Comparison of ENCODE assay signal across 9 cellular contexts in genomic region chr16:85569039-85569614, GRCh38. TPM values are rescaled to one million over a fixed set of nuclear protein-coding genes. Genes with fewer than 3 reads are reported as not detected.
DNase-seq lines count a peak whose midpoint lies in the region; ATAC-seq and TF ChIP-seq lines count a peak whose summit lies in the region.
"Had no signal": no experiment of that assay in that cellular context is flagged by ENCODE, and none has a peak within 500 bp of the region (broad histone marks: within the 10 kb centered on the region; RNA-seq: fewer than 3 reads in every experiment).

No MANE protein-coding gene starts in this region.

- peaks cover 46% of the 10 kb centered on the region for H3K4me1 ChIP-seq in mesodermal cell (ENCODE audit: control insufficient read depth, insufficient read depth, low read length, poor library complexity, severe bottlenecking)
- H3K4me1 ChIP-seq in upper lobe of right lung = peaks cover 80% of the 10 kb centered on the region

- no peak for ATAC-seq in activated T-cell treated with anti-CD3 and anti-CD28 coated beads, Interleukin-2, amount 50 U/mL, for 72 hours (replicated peaks in 1 of 2)
- ATAC-seq in upper lobe of right lung (no peak), GM18519 (IDR thresholded peaks at IDR 0.05; ENCODE audit: low FRiP score, unreplicated experiment) (no peak)

- no peaks in the 10 kb centered on the region for H3K27me3 Mint-ChIP-seq in activated T-cell treated with anti-CD3 and anti-CD28 coated beads, Interleukin-2, amount 50 U/mL, for 72 hours (ENCODE audit: low read depth)
- H3K27me3 Mint-ChIP-seq in activated T-helper 2 cell treated with anti-CD3 and anti-CD28 coated beads, Interferon-gamma antibody, Interleukin-2, Interleukin-4, amounts not matched to agents 10 μg/mL and 5 μg/mL and 100 μg/mL, durations not matched to agents 14 hours and 24 hours and 36 hours (ENCODE audit: low read depth) = no peaks in the 10 kb centered on the region

- peaks cover 59% of the 10 kb centered on the region for H3K4me1 Mint-ChIP-seq in activated T-cell treated with anti-CD3 and anti-CD28 coated beads, Interleukin-2, amount 50 U/mL, for 72 hours (ENCODE audit: low read depth)
- peaks cover 57% of the 10 kb centered on the region for H3K4me1 Mint-ChIP-seq in activated T-helper 2 cell treated with anti-CD3 and anti-CD28 coated beads, Interferon-gamma antibody, Interleukin-2, Interleukin-4, amounts not matched to agents 10 μg/mL and 5 μg/mL and 100 μg/mL, durations not matched to agents 14 hours and 24 hours and 36 hours (ENCODE audit: low read depth)

- H3K36me3 ChIP-seq in mesodermal cell (ENCODE audit: control insufficient read depth, insufficient read depth, low read length) (no peaks in the 10 kb centered on the region), upper lobe of right lung (no peaks in the 10 kb centered on the region)
- H3K36me3 ChIP-seq: ascending aorta had no signal

- H3K36me3 Mint-ChIP-seq in activated T-cell treated with anti-CD3 and anti-CD28 coated beads, Interleukin-2, amount 50 U/mL, for 72 hours (ENCODE audit: insufficient read depth in 2 of 2) = peaks cover 7 to 8% of the 10 kb centered on the region in 2 donors
- peaks cover 45% of the 10 kb centered on the region for H3K36me3 Mint-ChIP-seq in activated T-helper 2 cell treated with anti-CD3 and anti-CD28 coated beads, Interferon-gamma antibody, Interleukin-2, Interleukin-4, amounts not matched to agents 10 μg/mL and 5 μg/mL and 100 μg/mL, durations not matched to agents 14 hours and 24 hours and 36 hours (ENCODE audit: low read depth)

- DNase-seq in activated T-cell treated with anti-CD3 and anti-CD28 coated beads, Interleukin-2, amount 50 U/mL, for 72 hours = no peak
- DNase-seq in activated T-cell treated with anti-CD3 and anti-CD28 coated beads for 4 hours = no peak
- DNase-seq in activated T-helper 2 cell treated with anti-CD3 and anti-CD28 coated beads, Interferon-gamma antibody, Interleukin-2, Interleukin-4, amounts not matched to agents 10 μg/mL and 5 μg/mL and 100 μg/mL, durations not matched to agents 14 hours and 24 hours and 36 hours (ENCODE audit: low spot score) = no peak
- DNase-seq in upper lobe of right lung = no peak
- no peak for DNase-seq in DMS153 (lab: John Stamatoyannopoulos, UW)
- DNase-seq in AG08396 (ENCODE audit: low spot score) = no peak

- no peak for TF ChIP-seq CTCF in upper lobe of right lung (IDR thresholded peaks at IDR 0.05)

- H3K27ac ChIP-seq in mesodermal cell (ENCODE audit: low read depth, low read length, severe bottlenecking) (peak overlapping the region; percentile 3), upper lobe of right lung (peak overlapping the region; percentile 58)

- H3K4me3 ChIP-seq in mesodermal cell (ENCODE audit: extremely low read depth, insufficient read depth, low read length, poor library complexity, severe bottlenecking) = no peak overlapping the region
- H3K4me3 ChIP-seq in upper lobe of right lung = no peak overlapping the region
- H3K4me3 ChIP-seq: ascending aorta had no signal

- peak overlapping the region; percentile 73 to 74 for H3K4me3 Mint-ChIP-seq in activated T-cell treated with anti-CD3 and anti-CD28 coated beads, Interleukin-2, amount 50 U/mL, for 72 hours
- H3K4me3 Mint-ChIP-seq in activated T-helper 2 cell treated with anti-CD3 and anti-CD28 coated beads, Interferon-gamma antibody, Interleukin-2, Interleukin-4, amounts not matched to agents 10 μg/mL and 5 μg/mL and 100 μg/mL, durations not matched to agents 14 hours and 24 hours and 36 hours (ENCODE audit: low read depth) = no peak overlapping the region

- intact Hi-C loops in activated T-helper 2 cell treated with anti-CD3 and anti-CD28 coated beads, Interferon-gamma antibody, Interleukin-2, Interleukin-4, amounts not matched to agents 10 μg/mL and 5 μg/mL and 100 μg/mL, durations not matched to agents 14 hours and 24 hours and 36 hours (cut with micrococcal nuclease) = no loop called here
- intact Hi-C loops in upper lobe of right lung (cut with DNase I) = no loop called here

- H3K27me3 ChIP-seq in upper lobe of right lung = no peaks in the 10 kb centered on the region
- H3K27me3 ChIP-seq: ascending aorta had no signal

- H3K9me3 ChIP-seq in mesodermal cell (ENCODE audit: control insufficient read depth, low read length) = peaks cover 12% of the 10 kb centered on the region
- H3K9me3 ChIP-seq in upper lobe of right lung = no peaks in the 10 kb centered on the region
- H3K9me3 ChIP-seq: ascending aorta had no signal

- no peak overlapping the region for H3K27ac Mint-ChIP-seq in activated T-cell treated with anti-CD3 and anti-CD28 coated beads, Interleukin-2, amount 50 U/mL, for 72 hours
- H3K27ac Mint-ChIP-seq in activated T-helper 2 cell treated with anti-CD3 and anti-CD28 coated beads, Interferon-gamma antibody, Interleukin-2, Interleukin-4, amounts not matched to agents 10 μg/mL and 5 μg/mL and 100 μg/mL, durations not matched to agents 14 hours and 24 hours and 36 hours = peak overlapping the region; percentile 72

- H3K9me3 Mint-ChIP-seq in activated T-cell treated with anti-CD3 and anti-CD28 coated beads, Interleukin-2, amount 50 U/mL, for 72 hours = no peaks in the 10 kb centered on the region
- peaks cover 6% of the 10 kb centered on the region for H3K9me3 Mint-ChIP-seq in activated T-helper 2 cell treated with anti-CD3 and anti-CD28 coated beads, Interferon-gamma antibody, Interleukin-2, Interleukin-4, amounts not matched to agents 10 μg/mL and 5 μg/mL and 100 μg/mL, durations not matched to agents 14 hours and 24 hours and 36 hours

- WGBS in mesodermal cell (ENCODE audit: insufficient coverage in 2 of 2), 2 experiments = 64 to 76% methylated on average over 10 of the region's 11 CpGs

RNA-seq across cellular contexts. Expression of gene GSE1, which starts 44.0 kb away (rescaled TPM):
- total RNA-seq in activated T-cell treated with anti-CD3 and anti-CD28 coated beads, Interleukin-2, amount 50 U/mL, for 72 hours = 10 to 100 TPM; 26.7 to 30.9 TPM
- total RNA-seq in activated T-helper 2 cell treated with anti-CD3 and anti-CD28 coated beads, Interferon-gamma antibody, Interleukin-2, Interleukin-4, amounts not matched to agents 10 μg/mL and 5 μg/mL and 100 μg/mL, durations not matched to agents 14 hours and 24 hours and 36 hours = 37.2 and 39.4 TPM in 2 replicates
- 39.8 TPM for polyA plus RNA-seq in mesodermal cell (2013, experiment 1 of 2)
- 36.2 TPM for polyA plus RNA-seq in mesodermal cell (2013, experiment 2 of 2)
- total RNA-seq in upper lobe of right lung = 87.2 TPM
